In the genomic region with DNA sequence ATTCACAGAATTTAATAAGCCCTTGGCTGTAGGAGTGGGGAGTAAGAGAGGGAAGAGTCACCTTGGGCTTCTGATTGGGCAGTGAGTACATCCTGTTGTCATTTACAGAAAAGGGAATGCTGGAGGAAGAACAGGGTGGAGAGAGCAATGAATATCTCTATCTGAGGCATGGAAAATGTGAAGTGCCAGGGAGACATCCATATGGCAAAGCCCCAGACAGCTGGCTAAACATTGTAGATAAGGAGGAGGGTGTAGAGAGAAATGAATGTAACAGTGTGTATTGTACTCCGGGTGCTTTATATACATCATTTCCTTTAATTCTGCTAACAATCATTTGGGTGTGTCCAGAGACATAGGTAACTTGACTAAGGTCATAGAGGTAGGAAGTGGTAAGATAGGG, we compare ENCODE assay signal across 22 cellular contexts.
DNase-seq lines count a peak whose midpoint lies in the region; ATAC-seq, FAIRE-seq and TF ChIP-seq lines count a peak whose summit lies in the region.
"Had no signal": no experiment of that assay in that cellular context is flagged by ENCODE, and none has a peak within 500 bp of the region (broad histone marks: within the 10 kb centered on the region; RNA-seq: fewer than 3 reads in every experiment).

No MANE protein-coding gene starts in this region.

- intact Hi-C loops in activated CD4-positive, alpha-beta T cell treated with anti-CD3 and anti-CD28 coated beads, Interleukin-2, amount 10 ng/mL, durations not matched to agents 24 days and 14 days (cut with micrococcal nuclease): no loop called here

- TF ChIP-seq CTCF in BE2C (IDR thresholded peaks at IDR 0.05; ENCODE audit: low read depth, low read length): no peak

- no peak overlapping the region for H3K27ac ChIP-seq in small intestine (ENCODE audit: low read depth in 1 of 2, low read length in 1 of 2)
- H3K27ac ChIP-seq: pancreas, testis had no signal

- no peak for DNase-seq in activated naive CD4-positive, alpha-beta T cell treated with anti-CD3 and anti-CD28 coated beads, Interleukin-2, amount 50 U/mL, for 72 hours (ENCODE audit: low spot score in 2 of 2)
- no peak for DNase-seq in activated naive CD4-positive, alpha-beta T cell (lab: John Stamatoyannopoulos, UW)
- DNase-seq in NCI-H2029 (lab: John Stamatoyannopoulos, UW): peak; percentile 57
- DNase-seq in RPMI7951 (ENCODE audit: low read depth): peak; percentile 18
- DNase-seq in small intestine: peak; percentile 60
- no peak for DNase-seq in BE2C
- no peak for DNase-seq in activated CD4-positive, alpha-beta T cell treated with anti-CD3 and anti-CD28 coated beads, Interleukin-2, amount 10 ng/mL, durations not matched to agents 24 days and 14 days
- DNase-seq in H7: no peak
- DNase-seq: ACHN; activated CD4-positive, CD25-positive, alpha-beta regulatory T cell treated with anti-CD3 and anti-CD28 coated beads, Interleukin-2, amount 50 U/mL, for 72 hours; endodermal cell; GF-D8; IMR-90; mesendoderm; pancreas; testis had no signal

- H3K9me3 Mint-ChIP-seq in activated naive CD4-positive, alpha-beta T cell treated with anti-CD3 and anti-CD28 coated beads, Interleukin-2, amount 50 U/mL, for 72 hours: no peaks in the 10 kb centered on the region
- H3K9me3 Mint-ChIP-seq in activated CD4-positive, alpha-beta T cell treated with anti-CD3 and anti-CD28 coated beads, Interleukin-2, amount 10 ng/mL, durations not matched to agents 24 days and 14 days: no peaks in the 10 kb centered on the region
- H3K9me3 Mint-ChIP-seq: activated T-helper 1 cell treated with anti-CD3 and anti-CD28 coated beads, Interleukin-12 subunit alpha, Interleukin-12 subunit beta, Interleukin-2, Interleukin-4 antibody, amounts not matched to agents 30 ng/mL and 10 ng/mL and 1 ng/mL, durations not matched to agents 14 hours and 24 hours and 36 hours; CD14-positive monocyte; endodermal cell; GM23338; stimulated activated effector memory CD8-positive, alpha-beta T cell treated with anti-CD3 and anti-CD28 coated beads, Interleukin-12 subunit alpha, Interleukin-12 subunit beta, amount 100 ng/mL, for 72 hours had no signal

- no peak for FAIRE-seq in small intestine (lab: Jason Lieb, UNC)
- FAIRE-seq: pancreas had no signal

- H3K4me1 Mint-ChIP-seq in activated CD4-positive, alpha-beta T cell treated with anti-CD3 and anti-CD28 coated beads, Interleukin-2, amount 10 ng/mL, durations not matched to agents 24 days and 14 days: no peaks in the 10 kb centered on the region
- H3K4me1 Mint-ChIP-seq: CD14-positive monocyte; endodermal cell; GM23338; stimulated activated effector memory CD8-positive, alpha-beta T cell treated with anti-CD3 and anti-CD28 coated beads, Interleukin-12 subunit alpha, Interleukin-12 subunit beta, amount 100 ng/mL, for 72 hours had no signal

- no peak for ATAC-seq in activated naive CD4-positive, alpha-beta T cell treated with anti-CD3 and anti-CD28 coated beads, Interleukin-2, amount 50 U/mL, for 72 hours
- ATAC-seq: GM23338; natural killer cell treated with Interleukin-12 subunit alpha and Interleukin-12 subunit beta and Interleukin-15 and Interleukin-18, amount 100 ng/mL, for 72 hours; pancreas had no signal

- H3K9me3 ChIP-seq in small intestine (ENCODE audit: control insufficient read depth, low read depth): no peaks in the 10 kb centered on the region
- no peaks in the 10 kb centered on the region for H3K9me3 ChIP-seq in BE2C
- H3K9me3 ChIP-seq: pancreas, testis had no signal

- WGBS in small intestine, 3 donors: 6 to 52% (median 32%) methylated on average over 1 of the region's 1 CpG

- H3K36me3 ChIP-seq in small intestine (ENCODE audit: control insufficient read depth in 2 of 2, insufficient read depth in 2 of 2, low read length in 2 of 2) (no peaks in the 10 kb centered on the region), BE2C (no peaks in the 10 kb centered on the region), H7 (replicated peaks; ENCODE audit: control insufficient read depth, insufficient read depth, low read length) (no peaks in the 10 kb centered on the region)
- H3K36me3 ChIP-seq: pancreas had no signal

- H3K4me3 Mint-ChIP-seq in activated CD4-positive, alpha-beta T cell treated with anti-CD3 and anti-CD28 coated beads, Interleukin-2, amount 10 ng/mL, durations not matched to agents 24 days and 14 days: no peak overlapping the region
- H3K4me3 Mint-ChIP-seq: activated naive CD8-positive, alpha-beta T cell; activated T-helper 1 cell treated with anti-CD3 and anti-CD28 coated beads, Interleukin-12 subunit alpha, Interleukin-12 subunit beta, Interleukin-2, Interleukin-4 antibody, amounts not matched to agents 30 ng/mL and 10 ng/mL and 1 ng/mL, durations not matched to agents 14 hours and 24 hours and 36 hours; CD14-positive monocyte; endodermal cell; GM23338; natural killer cell treated with Interleukin-12 subunit alpha and Interleukin-12 subunit beta and Interleukin-15 and Interleukin-18, amount 100 ng/mL, for 72 hours; stimulated activated effector memory CD8-positive, alpha-beta T cell treated with anti-CD3 and anti-CD28 coated beads, Interleukin-12 subunit alpha, Interleukin-12 subunit beta, amount 100 ng/mL, for 72 hours had no signal

- H3K4me3 ChIP-seq in small intestine (ENCODE audit: low read depth in 1 of 2, low read length in 2 of 2) (no peak overlapping the region), BE2C (ENCODE audit: low read depth, low read length) (no peak overlapping the region), H7 (ENCODE audit: insufficient read depth, low read depth, low read length) (no peak overlapping the region)
- H3K4me3 ChIP-seq: GM23338, pancreas, testis had no signal

- peaks cover 14% of the 10 kb centered on the region for H3K27me3 Mint-ChIP-seq in activated CD4-positive, alpha-beta T cell treated with anti-CD3 and anti-CD28 coated beads, Interleukin-2, amount 10 ng/mL, durations not matched to agents 24 days and 14 days

- H3K36me3 Mint-ChIP-seq in activated naive CD4-positive, alpha-beta T cell treated with anti-CD3 and anti-CD28 coated beads, Interleukin-2, amount 50 U/mL, for 72 hours: no peaks in the 10 kb centered on the region
- no peaks in the 10 kb centered on the region for H3K36me3 Mint-ChIP-seq in activated CD4-positive, alpha-beta T cell treated with anti-CD3 and anti-CD28 coated beads, Interleukin-2, amount 10 ng/mL, durations not matched to agents 24 days and 14 days (ENCODE audit: low read depth)
- H3K36me3 Mint-ChIP-seq: activated naive CD8-positive, alpha-beta T cell; CD14-positive monocyte; natural killer cell treated with Interleukin-12 subunit alpha and Interleukin-12 subunit beta and Interleukin-15 and Interleukin-18, amount 100 ng/mL, for 72 hours; stimulated activated effector memory CD8-positive, alpha-beta T cell treated with anti-CD3 and anti-CD28 coated beads, Interleukin-12 subunit alpha, Interleukin-12 subunit beta, amount 100 ng/mL, for 72 hours had no signal

- H3K4me1 ChIP-seq in small intestine (ENCODE audit: control insufficient read depth in 2 of 2, insufficient read depth in 1 of 2, low read depth in 1 of 2, low read length in 1 of 2) (peaks cover 0 to 7% of the 10 kb centered on the region in 2 donors), BE2C (peaks cover 3% of the 10 kb centered on the region; the same call in 1 of the 2 replicates)
- H3K4me1 ChIP-seq: pancreas, testis had no signal

- peak overlapping the region; percentile 1 to 80 for H3K27ac Mint-ChIP-seq in activated naive CD4-positive, alpha-beta T cell treated with anti-CD3 and anti-CD28 coated beads, Interleukin-2, amount 50 U/mL, for 72 hours
- no peak overlapping the region for H3K27ac Mint-ChIP-seq in activated CD4-positive, alpha-beta T cell treated with anti-CD3 and anti-CD28 coated beads, Interleukin-2, amount 10 ng/mL, durations not matched to agents 24 days and 14 days
- H3K27ac Mint-ChIP-seq: activated naive CD8-positive, alpha-beta T cell; activated T-helper 1 cell treated with anti-CD3 and anti-CD28 coated beads, Interleukin-12 subunit alpha, Interleukin-12 subunit beta, Interleukin-2, Interleukin-4 antibody, amounts not matched to agents 30 ng/mL and 10 ng/mL and 1 ng/mL, durations not matched to agents 14 hours and 24 hours and 36 hours; CD14-positive monocyte; endodermal cell; GM23338; natural killer cell treated with Interleukin-12 subunit alpha and Interleukin-12 subunit beta and Interleukin-15 and Interleukin-18, amount 100 ng/mL, for 72 hours; stimulated activated effector memory CD8-positive, alpha-beta T cell treated with anti-CD3 and anti-CD28 coated beads, Interleukin-12 subunit alpha, Interleukin-12 subunit beta, amount 100 ng/mL, for 72 hours had no signal

- H3K27me3 ChIP-seq in small intestine (ENCODE audit: control insufficient read depth in 2 of 2, insufficient read depth in 2 of 2, low read length in 2 of 2): no peaks in the 10 kb centered on the region
- H3K27me3 ChIP-seq in BE2C: no peaks in the 10 kb centered on the region
- no peaks in the 10 kb centered on the region for H3K27me3 ChIP-seq in H7 (ENCODE audit: control insufficient read depth, insufficient read depth, low read length)
- H3K27me3 ChIP-seq: pancreas, testis had no signal

Comparison
In these comparisons a context has a peak if more than half of its experiments do, and no peak if none do; other contexts are left out.
1. DNase-seq: peak in NCI-H2029 (single experiment), RPMI7951 (single experiment) and small intestine (single experiment); none in activated naive CD4-positive, alpha-beta T cell treated with anti-CD3 and anti-CD28 coated beads, Interleukin-2, amount 50 U/mL, for 72 hours (0 of 2), activated naive CD4-positive, alpha-beta T cell (0 of 4), BE2C (single experiment), activated CD4-positive, alpha-beta T cell treated with anti-CD3 and anti-CD28 coated beads, Interleukin-2, amount 10 ng/mL, durations not matched to agents 24 days and 14 days (single experiment) and H7 (single experiment).